In genomic region chr12:103102225-103102744, GRCh38 we compare ENCODE assay signal across 9 cellular contexts.
A peak's percentile ranks its signal among the peaks of the same experiment; 100 is the strongest.
DNase-seq lines count a peak whose midpoint lies in the region; ATAC-seq and TF ChIP-seq lines count a peak whose summit lies in the region.
"Had no signal": no experiment of that assay in that cellular context is flagged by ENCODE, and none has a peak within 500 bp of the region (broad histone marks: within the 10 kb centered on the region; RNA-seq: fewer than 3 reads in every experiment).

No MANE protein-coding gene starts in this region.

- no peak overlapping the region for H3K27ac Mint-ChIP-seq in Calu3 (ENCODE audit: unreplicated experiment)
- H3K27ac Mint-ChIP-seq in T-helper 2 cell treated with Interferon-gamma antibody and Interleukin-4, amounts not matched to agents 5 μg/mL and 100 μg/mL, for 36 hours = no peak overlapping the region

- no TSS peak for BruUV-seq in Calu3 (replicated peaks; lab: Mats Ljungman, UMichigan)

- TF ChIP-seq CTCF in GM10248 (IDR thresholded peaks at IDR 0.05; ENCODE audit: control extremely low read depth, extremely low read depth, low read depth, missing control alignments) (no peak), dorsolateral prefrontal cortex (IDR thresholded peaks at IDR 0.05 in 54 of 56, conservative IDR thresholded peaks at IDR 0.05 in 2 of 56; ENCODE audit: low read depth in 1 of 56, partially characterized antibody in 56 of 56) (no peak), Calu3 (IDR thresholded peaks at IDR 0.05; ENCODE audit: unreplicated experiment) (no peak)

- H3K36me3 Mint-ChIP-seq in Calu3 (ENCODE audit: insufficient read depth, unreplicated experiment) = no peaks in the 10 kb centered on the region
- no peaks in the 10 kb centered on the region for H3K36me3 Mint-ChIP-seq in T-helper 2 cell treated with Interferon-gamma antibody and Interleukin-4, amounts not matched to agents 5 μg/mL and 100 μg/mL, for 36 hours (ENCODE audit: low read depth)

- ATAC-seq in GM19025 (IDR thresholded peaks at IDR 0.05; ENCODE audit: low read depth, unreplicated experiment) (peak; percentile 83), GM21825 (IDR thresholded peaks at IDR 0.05; ENCODE audit: unreplicated experiment) (peak; percentile 68), HG03342 (IDR thresholded peaks at IDR 0.05; ENCODE audit: unreplicated experiment) (peak; percentile 64)

- intact Hi-C loops in dorsolateral prefrontal cortex (cut with DNase I) (no loop called here), Calu3 (cut with micrococcal nuclease; ENCODE audit: unreplicated experiment) (no loop called here)

- POLR2A ChIA-PET in GM10248 (lab: Yijun Ruan, JAX) = no interaction called here

- peaks cover 0 to 17% (median 0%) of the 10 kb centered on the region in 45 donors for H3K27me3 ChIP-seq in dorsolateral prefrontal cortex

- H3K4me3 Mint-ChIP-seq in Calu3 (ENCODE audit: low read depth, unreplicated experiment) = no peak overlapping the region
- H3K4me3 Mint-ChIP-seq in T-helper 2 cell treated with Interferon-gamma antibody and Interleukin-4, amounts not matched to agents 5 μg/mL and 100 μg/mL, for 36 hours = no peak overlapping the region

- no peak overlapping the region for H3K4me3 ChIP-seq in dorsolateral prefrontal cortex

- H3K27me3 Mint-ChIP-seq in Calu3 (ENCODE audit: unreplicated experiment) = no peaks in the 10 kb centered on the region
- H3K27me3 Mint-ChIP-seq in T-helper 2 cell treated with Interferon-gamma antibody and Interleukin-4, amounts not matched to agents 5 μg/mL and 100 μg/mL, for 36 hours (ENCODE audit: low read depth) = no peaks in the 10 kb centered on the region

- no peak overlapping the region for H3K27ac ChIP-seq in dorsolateral prefrontal cortex

- peak; percentile 59 for DNase-seq in GM10248 (ENCODE audit: extremely low spot score)
- no peak for DNase-seq in NCI-H526 treated with DMSO at 0.1 percent for 48 hours (lab: John Stamatoyannopoulos, UW)
- no peak for DNase-seq in dorsolateral prefrontal cortex
- no peak for DNase-seq in Calu3
- no peak for DNase-seq in T-helper 2 cell treated with Interferon-gamma antibody and Interleukin-4, amounts not matched to agents 5 μg/mL and 100 μg/mL, for 36 hours (ENCODE audit: low spot score)
- DNase-seq: NCI-H748 treated with DMSO at 0.1 percent for 48 hours had no signal

- peaks cover 21% of the 10 kb centered on the region for H3K9me3 Mint-ChIP-seq in Calu3 (ENCODE audit: low read depth, unreplicated experiment)
- peaks cover 9% of the 10 kb centered on the region for H3K9me3 Mint-ChIP-seq in T-helper 2 cell treated with Interferon-gamma antibody and Interleukin-4, amounts not matched to agents 5 μg/mL and 100 μg/mL, for 36 hours

- CTCF ChIA-PET in GM10248 (lab: Yijun Ruan, JAX) (interaction anchor here (0.6 to 1.6 kb wide), 8 partner anchors 12 to 447 kb away, joined by 3 to 7 read pairs (median 3); no protein-coding TSS in a partner anchor), Calu3 (lab: Charles Lee) (no interaction called here)

- no peaks in the 10 kb centered on the region for H3K4me1 Mint-ChIP-seq in Calu3 (ENCODE audit: low read depth, unreplicated experiment)
- no peaks in the 10 kb centered on the region for H3K4me1 Mint-ChIP-seq in T-helper 2 cell treated with Interferon-gamma antibody and Interleukin-4, amounts not matched to agents 5 μg/mL and 100 μg/mL, for 36 hours (ENCODE audit: low read depth)
